Comparison of ENCODE assay signal across 1 cellular context in the genomic region with DNA sequence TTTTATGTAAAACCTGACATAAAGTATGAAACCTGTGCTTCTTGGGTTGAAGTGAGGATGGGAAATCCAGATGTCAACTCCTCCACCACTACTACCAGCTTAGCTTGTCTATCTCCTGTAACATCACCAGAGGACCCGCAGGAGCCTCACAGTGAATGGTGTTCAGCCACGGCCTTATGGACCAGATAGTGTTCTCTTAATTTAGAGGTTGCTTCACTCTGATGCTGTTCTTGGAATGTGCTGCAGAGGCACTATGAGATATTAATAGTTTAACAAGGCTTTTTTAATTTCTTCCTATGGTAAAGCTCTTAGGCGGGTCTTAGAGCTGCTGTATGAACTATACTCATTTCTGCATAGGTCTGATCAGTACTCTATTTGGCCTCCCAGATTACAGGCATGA.
TF ChIP-seq lines count a peak whose summit lies in the region.

No MANE protein-coding gene starts in this region.

TF ChIP-seq in WTC11, 78 proteins besides CTCF, POLR2A, EP300 and RAD21 (continued from another document):
- TF ChIP-seq ZNF281 (CRISPR knock-in tag; IDR thresholded peaks at IDR 0.05) (no peak), SOX15 (CRISPR knock-in tag; IDR thresholded peaks at IDR 0.05) (no peak), ZNF232 (CRISPR knock-in tag; IDR thresholded peaks at IDR 0.05) (no peak), TP53 (CRISPR knock-in tag; IDR thresholded peaks at IDR 0.05) (no peak), SMAD4 (CRISPR knock-in tag; IDR thresholded peaks at IDR 0.05) (no peak), FOXJ3 (CRISPR knock-in tag; IDR thresholded peaks at IDR 0.05; ENCODE audit: borderline replicate concordance) (no peak), AFF4 (CRISPR knock-in tag; IDR thresholded peaks at IDR 0.05; ENCODE audit: borderline replicate concordance) (no peak), TCF7 (CRISPR knock-in tag; IDR thresholded peaks at IDR 0.05; ENCODE audit: low read depth) (no peak), MXD4 (CRISPR knock-in tag; IDR thresholded peaks at IDR 0.05; ENCODE audit: borderline replicate concordance) (no peak), ATF2 (CRISPR knock-in tag; IDR thresholded peaks at IDR 0.05; ENCODE audit: borderline replicate concordance, low read depth) (no peak), ZNF396 (CRISPR knock-in tag; IDR thresholded peaks at IDR 0.05; ENCODE audit: borderline replicate concordance) (no peak)
- TF ChIP-seq, protein P1, sequence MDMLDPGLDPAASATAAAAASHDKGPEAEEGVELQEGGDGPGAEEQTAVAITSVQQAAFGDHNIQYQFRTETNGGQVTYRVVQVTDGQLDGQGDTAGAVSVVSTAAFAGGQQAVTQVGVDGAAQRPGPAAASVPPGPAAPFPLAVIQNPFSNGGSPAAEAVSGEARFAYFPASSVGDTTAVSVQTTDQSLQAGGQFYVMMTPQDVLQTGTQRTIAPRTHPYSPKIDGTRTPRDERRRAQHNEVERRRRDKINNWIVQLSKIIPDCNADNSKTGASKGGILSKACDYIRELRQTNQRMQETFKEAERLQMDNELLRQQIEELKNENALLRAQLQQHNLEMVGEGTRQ (CRISPR knock-in tag; IDR thresholded peaks at IDR 0.05): no peak
- TF ChIP-seq, protein P2, sequence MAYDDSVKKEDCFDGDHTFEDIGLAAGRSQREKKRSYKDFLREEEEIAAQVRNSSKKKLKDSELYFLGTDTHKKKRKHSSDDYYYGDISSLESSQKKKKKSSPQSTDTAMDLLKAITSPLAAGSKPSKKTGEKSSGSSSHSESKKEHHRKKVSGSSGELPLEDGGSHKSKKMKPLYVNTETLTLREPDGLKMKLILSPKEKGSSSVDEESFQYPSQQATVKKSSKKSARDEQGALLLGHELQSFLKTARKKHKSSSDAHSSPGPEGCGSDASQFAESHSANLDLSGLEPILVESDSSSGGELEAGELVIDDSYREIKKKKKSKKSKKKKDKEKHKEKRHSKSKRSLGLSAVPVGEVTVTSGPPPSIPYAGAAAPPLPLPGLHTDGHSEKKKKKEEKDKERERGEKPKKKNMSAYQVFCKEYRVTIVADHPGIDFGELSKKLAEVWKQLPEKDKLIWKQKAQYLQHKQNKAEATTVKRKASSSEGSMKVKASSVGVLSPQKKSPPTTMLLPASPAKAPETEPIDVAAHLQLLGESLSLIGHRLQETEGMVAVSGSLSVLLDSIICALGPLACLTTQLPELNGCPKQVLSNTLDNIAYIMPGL (CRISPR knock-in tag; IDR thresholded peaks at IDR 0.05): no peak
- TF ChIP-seq, protein P3, sequence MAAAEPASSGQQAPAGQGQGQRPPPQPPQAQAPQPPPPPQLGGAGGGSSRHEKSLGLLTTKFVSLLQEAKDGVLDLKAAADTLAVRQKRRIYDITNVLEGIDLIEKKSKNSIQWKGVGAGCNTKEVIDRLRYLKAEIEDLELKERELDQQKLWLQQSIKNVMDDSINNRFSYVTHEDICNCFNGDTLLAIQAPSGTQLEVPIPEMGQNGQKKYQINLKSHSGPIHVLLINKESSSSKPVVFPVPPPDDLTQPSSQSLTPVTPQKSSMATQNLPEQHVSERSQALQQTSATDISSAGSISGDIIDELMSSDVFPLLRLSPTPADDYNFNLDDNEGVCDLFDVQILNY (CRISPR knock-in tag; IDR thresholded peaks at IDR 0.05): no peak
